ENCODE assay signal across 32 cellular contexts in genomic region chr16:13527332-13527731, GRCh38.
"Had no signal": no experiment of that assay in that cellular context is flagged by ENCODE, and none has a peak within 500 bp of the region (broad histone marks: within the 10 kb centered on the region; RNA-seq: fewer than 3 reads in every experiment).

No MANE protein-coding gene starts in this region.

- H3K36me3 Mint-ChIP-seq: activated CD4-positive, alpha-beta memory T cell treated with anti-CD3 and anti-CD28 coated beads for 36 hours; activated CD8-positive, alpha-beta memory T cell treated with anti-CD3 and anti-CD28 coated beads, Interleukin-2, amount 10 ng/mL, durations not matched to agents 7 days and 5 days; activated naive CD4-positive, alpha-beta T cell treated with anti-CD3 and anti-CD28 coated beads, Interleukin-2, amount 10 ng/mL, durations not matched to agents 7 days and 5 days; activated naive CD8-positive, alpha-beta T cell had no signal

- H3K9me3 ChIP-seq: esophagus muscularis mucosa, gastrocnemius medialis had no signal

- H3K27ac Mint-ChIP-seq: activated B cell treated with CpG ODN at 0.5 μM for 24 hours; activated CD4-positive, alpha-beta memory T cell treated with anti-CD3 and anti-CD28 coated beads for 36 hours; activated CD8-positive, alpha-beta memory T cell treated with anti-CD3 and anti-CD28 coated beads, Interleukin-2, amount 10 ng/mL, durations not matched to agents 7 days and 5 days; activated CD8-positive, alpha-beta T cell treated with anti-CD3 and anti-CD28 coated beads, Interleukin-2, amount 10 ng/mL, durations not matched to agents 7 days and 5 days; activated naive CD4-positive, alpha-beta T cell treated with anti-CD3 and anti-CD28 coated beads, Interleukin-2, amount 10 ng/mL, durations not matched to agents 7 days and 5 days; activated naive CD8-positive, alpha-beta T cell; dendritic cell treated with granulocyte-macrophage colony-stimulating factor and Interleukin-4, amounts not matched to agents 40 ng/mL and 50 ng/mL, for 4 days; T-helper 17 cell; T-helper 2 cell treated with Interferon-gamma antibody and Interleukin-4, amounts not matched to agents 5 μg/mL and 100 μg/mL, for 36 hours had no signal

- H3K4me1 Mint-ChIP-seq: activated CD8-positive, alpha-beta memory T cell treated with anti-CD3 and anti-CD28 coated beads, Interleukin-2, amount 10 ng/mL, durations not matched to agents 7 days and 5 days; activated naive CD4-positive, alpha-beta T cell treated with anti-CD3 and anti-CD28 coated beads, Interleukin-2, amount 10 ng/mL, durations not matched to agents 7 days and 5 days; central memory CD8-positive, alpha-beta T cell; T-helper 17 cell had no signal

- H3K27ac ChIP-seq: brain microvascular endothelial cell, coronary artery, dorsolateral prefrontal cortex, esophagus muscularis mucosa, foreskin keratinocyte, gastrocnemius medialis, WERI-Rb-1 had no signal

- H3K4me3 Mint-ChIP-seq: activated B cell treated with CpG ODN at 0.5 μM for 24 hours; activated CD4-positive, alpha-beta memory T cell treated with anti-CD3 and anti-CD28 coated beads for 36 hours; activated CD8-positive, alpha-beta memory T cell treated with anti-CD3 and anti-CD28 coated beads, Interleukin-2, amount 10 ng/mL, durations not matched to agents 7 days and 5 days; activated CD8-positive, alpha-beta T cell treated with anti-CD3 and anti-CD28 coated beads, Interleukin-2, amount 10 ng/mL, durations not matched to agents 7 days and 5 days; activated naive CD4-positive, alpha-beta T cell treated with anti-CD3 and anti-CD28 coated beads, Interleukin-2, amount 10 ng/mL, durations not matched to agents 7 days and 5 days; activated naive CD8-positive, alpha-beta T cell; central memory CD8-positive, alpha-beta T cell; dendritic cell treated with granulocyte-macrophage colony-stimulating factor and Interleukin-4, amounts not matched to agents 40 ng/mL and 50 ng/mL, for 4 days; T-helper 17 cell; T-helper 2 cell treated with Interferon-gamma antibody and Interleukin-4, amounts not matched to agents 5 μg/mL and 100 μg/mL, for 36 hours had no signal

- H3K27me3 ChIP-seq: brain microvascular endothelial cell, esophagus muscularis mucosa, foreskin keratinocyte, gastrocnemius medialis had no signal

- H3K4me3 ChIP-seq: coronary artery, dorsolateral prefrontal cortex, esophagus muscularis mucosa, gastrocnemius medialis had no signal

- H3K9me3 Mint-ChIP-seq: activated B cell treated with CpG ODN at 0.5 μM for 24 hours had no signal

- DNase-seq: activated B cell treated with CpG ODN at 0.5 μM for 24 hours; activated CD4-positive, alpha-beta memory T cell treated with anti-CD3 and anti-CD28 coated beads for 36 hours; activated CD4-positive, alpha-beta T cell treated with anti-CD3 and anti-CD28 coated beads for 48 hours; activated CD4-positive, alpha-beta T cell treated with anti-CD3 and anti-CD28 coated beads, Interleukin-2, amount 50 U/mL, for 1 hour; activated CD8-positive, alpha-beta memory T cell treated with anti-CD3 and anti-CD28 coated beads, Interleukin-2, amount 10 ng/mL, durations not matched to agents 7 days and 5 days; activated CD8-positive, alpha-beta memory T cell treated with anti-CD3 and anti-CD28 coated beads, Interleukin-2, amount 50 U/mL, for 4 hours; activated CD8-positive, alpha-beta T cell treated with anti-CD3 and anti-CD28 coated beads, Interleukin-2, amount 10 ng/mL, durations not matched to agents 7 days and 5 days; activated gamma-delta T cell; activated naive CD4-positive, alpha-beta T cell; activated naive CD4-positive, alpha-beta T cell treated with anti-CD3 and anti-CD28 coated beads, Interleukin-2, amount 10 ng/mL, durations not matched to agents 7 days and 5 days; activated T-cell treated with anti-CD3 and anti-CD28 coated beads, Interleukin-2, amount 50 U/mL, for 1 hour; activated T-cell treated with anti-CD3 and anti-CD28 coated beads, Interleukin-2, amount 50 U/mL, for 48 hours; amniotic stem cell; anterior cingulate cortex; brain microvascular endothelial cell; dorsolateral prefrontal cortex; effector memory CD4-positive, alpha-beta T cell; erythroblast; foreskin keratinocyte; gastrocnemius medialis; glutamatergic neuron; T-helper 1 cell; T-helper 17 cell; T1000; WERI-Rb-1 had no signal

- H3K27me3 Mint-ChIP-seq: activated B cell treated with CpG ODN at 0.5 μM for 24 hours; activated CD4-positive, alpha-beta memory T cell treated with anti-CD3 and anti-CD28 coated beads for 36 hours; activated CD8-positive, alpha-beta memory T cell treated with anti-CD3 and anti-CD28 coated beads, Interleukin-2, amount 10 ng/mL, durations not matched to agents 7 days and 5 days; activated naive CD4-positive, alpha-beta T cell treated with anti-CD3 and anti-CD28 coated beads, Interleukin-2, amount 10 ng/mL, durations not matched to agents 7 days and 5 days; central memory CD8-positive, alpha-beta T cell; dendritic cell treated with granulocyte-macrophage colony-stimulating factor and Interleukin-4, amounts not matched to agents 40 ng/mL and 50 ng/mL, for 4 days; T-helper 17 cell had no signal

- H3K36me3 ChIP-seq: brain microvascular endothelial cell, esophagus muscularis mucosa, gastrocnemius medialis, WERI-Rb-1 had no signal

- H3K4me1 ChIP-seq: foreskin keratinocyte, gastrocnemius medialis had no signal

- ATAC-seq: activated CD4-positive, CD25-positive, alpha-beta regulatory T cell treated with anti-CD3 and anti-CD28 coated beads, Interleukin-2, amount 50 U/mL, for 24 hours; activated CD8-positive, alpha-beta memory T cell treated with anti-CD3 and anti-CD28 coated beads, Interleukin-2, amount 10 ng/mL, durations not matched to agents 7 days and 5 days; activated CD8-positive, alpha-beta T cell treated with anti-CD3 and anti-CD28 coated beads, Interleukin-2, amount 10 ng/mL, durations not matched to agents 7 days and 5 days; foreskin keratinocyte; gastrocnemius medialis; T-helper 17 cell had no signal
